Comparison of ENCODE assay signal across 1 cellular context in the genomic region with DNA sequence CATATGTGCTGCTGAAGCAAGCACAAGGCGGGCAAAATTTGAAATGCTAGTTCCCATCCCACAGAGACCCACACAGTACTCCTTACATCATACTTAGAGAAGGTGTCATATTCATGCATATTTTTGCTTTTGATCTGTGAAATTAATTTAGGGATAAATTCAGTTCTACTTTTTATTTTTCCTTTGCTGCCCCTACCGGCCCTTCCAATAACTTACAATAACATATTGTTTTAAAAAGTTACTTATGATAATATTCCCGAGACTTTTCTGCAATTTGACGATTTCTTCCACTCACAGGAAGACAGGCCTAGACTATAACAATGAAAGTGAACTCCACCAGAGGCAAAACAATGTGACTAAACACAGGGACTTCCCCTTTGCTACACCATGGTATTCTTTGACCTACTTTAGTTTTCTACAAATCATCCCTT.
TF ChIP-seq lines count a peak whose summit lies in the region.

No MANE protein-coding gene starts in this region.

TF ChIP-seq in WTC11, 78 proteins besides CTCF, POLR2A, EP300 and RAD21 (continued from another document):
- TF ChIP-seq, protein P1, sequence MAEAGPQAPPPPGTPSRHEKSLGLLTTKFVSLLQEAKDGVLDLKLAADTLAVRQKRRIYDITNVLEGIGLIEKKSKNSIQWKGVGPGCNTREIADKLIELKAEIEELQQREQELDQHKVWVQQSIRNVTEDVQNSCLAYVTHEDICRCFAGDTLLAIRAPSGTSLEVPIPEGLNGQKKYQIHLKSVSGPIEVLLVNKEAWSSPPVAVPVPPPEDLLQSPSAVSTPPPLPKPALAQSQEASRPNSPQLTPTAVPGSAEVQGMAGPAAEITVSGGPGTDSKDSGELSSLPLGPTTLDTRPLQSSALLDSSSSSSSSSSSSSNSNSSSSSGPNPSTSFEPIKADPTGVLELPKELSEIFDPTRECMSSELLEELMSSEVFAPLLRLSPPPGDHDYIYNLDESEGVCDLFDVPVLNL (CRISPR knock-in tag; IDR thresholded peaks at IDR 0.05; ENCODE audit: borderline replicate concordance, low read depth) = no peak
- TF ChIP-seq ZNF317 (CRISPR knock-in tag; IDR thresholded peaks at IDR 0.05; ENCODE audit: borderline replicate concordance, low read depth) (no peak), KAT7 (CRISPR knock-in tag; IDR thresholded peaks at IDR 0.05; ENCODE audit: borderline replicate concordance) (no peak), EMX1 (CRISPR knock-in tag; IDR thresholded peaks at IDR 0.05) (no peak), FOXP1 (CRISPR knock-in tag; IDR thresholded peaks at IDR 0.05; ENCODE audit: borderline replicate concordance) (no peak), CREM (CRISPR knock-in tag; IDR thresholded peaks at IDR 0.05) (no peak)
- TF ChIP-seq, protein P2, sequence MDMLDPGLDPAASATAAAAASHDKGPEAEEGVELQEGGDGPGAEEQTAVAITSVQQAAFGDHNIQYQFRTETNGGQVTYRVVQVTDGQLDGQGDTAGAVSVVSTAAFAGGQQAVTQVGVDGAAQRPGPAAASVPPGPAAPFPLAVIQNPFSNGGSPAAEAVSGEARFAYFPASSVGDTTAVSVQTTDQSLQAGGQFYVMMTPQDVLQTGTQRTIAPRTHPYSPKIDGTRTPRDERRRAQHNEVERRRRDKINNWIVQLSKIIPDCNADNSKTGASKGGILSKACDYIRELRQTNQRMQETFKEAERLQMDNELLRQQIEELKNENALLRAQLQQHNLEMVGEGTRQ (CRISPR knock-in tag; IDR thresholded peaks at IDR 0.05) = no peak
- TF ChIP-seq, protein P3, sequence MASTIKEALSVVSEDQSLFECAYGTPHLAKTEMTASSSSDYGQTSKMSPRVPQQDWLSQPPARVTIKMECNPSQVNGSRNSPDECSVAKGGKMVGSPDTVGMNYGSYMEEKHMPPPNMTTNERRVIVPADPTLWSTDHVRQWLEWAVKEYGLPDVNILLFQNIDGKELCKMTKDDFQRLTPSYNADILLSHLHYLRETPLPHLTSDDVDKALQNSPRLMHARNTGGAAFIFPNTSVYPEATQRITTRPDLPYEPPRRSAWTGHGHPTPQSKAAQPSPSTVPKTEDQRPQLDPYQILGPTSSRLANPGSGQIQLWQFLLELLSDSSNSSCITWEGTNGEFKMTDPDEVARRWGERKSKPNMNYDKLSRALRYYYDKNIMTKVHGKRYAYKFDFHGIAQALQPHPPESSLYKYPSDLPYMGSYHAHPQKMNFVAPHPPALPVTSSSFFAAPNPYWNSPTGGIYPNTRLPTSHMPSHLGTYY (CRISPR knock-in tag; IDR thresholded peaks at IDR 0.05) = no peak
- TF ChIP-seq, protein P4, sequence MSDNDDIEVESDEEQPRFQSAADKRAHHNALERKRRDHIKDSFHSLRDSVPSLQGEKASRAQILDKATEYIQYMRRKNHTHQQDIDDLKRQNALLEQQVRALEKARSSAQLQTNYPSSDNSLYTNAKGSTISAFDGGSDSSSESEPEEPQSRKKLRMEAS (CRISPR knock-in tag; IDR thresholded peaks at IDR 0.05) = no peak
